Comparison of ENCODE assay signal across 9 cellular contexts in genomic region chr20:24991897-24992419, GRCh38. TPM values are rescaled to one million over a fixed set of nuclear protein-coding genes. Genes with fewer than 3 reads are reported as not detected.
A peak's percentile ranks its signal among the peaks of the same experiment; 100 is the strongest.
DNase-seq lines count a peak whose midpoint lies in the region; ATAC-seq, FAIRE-seq and TF ChIP-seq lines count a peak whose summit lies in the region.
"Had no signal": no experiment of that assay in that cellular context is flagged by ENCODE, and none has a peak within 500 bp of the region (broad histone marks: within the 10 kb centered on the region; RNA-seq: fewer than 3 reads in every experiment).

No MANE protein-coding gene starts in this region.

- H3K9ac ChIP-seq in subcutaneous abdominal adipose tissue (ENCODE audit: low read length in 5 of 5) = peak overlapping the region; percentile 48 to 98 (median 92)

- no peak for DNase-seq in activated CD4-positive, CD25-positive, alpha-beta regulatory T cell treated with anti-CD3 and anti-CD28 coated beads, Interleukin-2, amount 50 U/mL, for 72 hours
- DNase-seq in HEK293T (ENCODE audit: extremely low spot score) (peak; percentile 49), NAMALWA (ENCODE audit: low spot score) (peak; percentile 25), astrocyte of the spinal cord (ENCODE audit: low read depth, low spot score) (no peak), kidney epithelial cell (ENCODE audit: low read depth) (no peak), frontal cortex (ENCODE audit: low spot score in 2 of 2) (no peak)

- TF ChIP-seq CTCF in astrocyte of the spinal cord (IDR thresholded peaks at IDR 0.05; ENCODE audit: low read depth, low read length) = no peak
- TF ChIP-seq CTCF in kidney epithelial cell (IDR thresholded peaks at IDR 0.05; ENCODE audit: insufficient read depth, low read length, poor library complexity, severe bottlenecking) = no peak

- H3K9me3 ChIP-seq in subcutaneous abdominal adipose tissue (ENCODE audit: control insufficient read depth in 5 of 5, low read length in 5 of 5) = no peaks in the 10 kb centered on the region

- POLR2A ChIA-PET in HEK293T (lab: Yijun Ruan, JAX) = no interaction called here

- H3K27ac ChIP-seq in subcutaneous abdominal adipose tissue (ENCODE audit: low read depth, low read length) = peak overlapping the region; percentile 88

- in situ Hi-C loops in astrocyte of the spinal cord (cut with HindIII; ENCODE audit: low sequenced_read_pairs) = no loop called here

- peaks cover 0 to 71% (median 64%) of the 10 kb centered on the region in 5 donors for H3K4me1 ChIP-seq in subcutaneous abdominal adipose tissue (ENCODE audit: control insufficient read depth in 5 of 5, insufficient read depth in 5 of 5, low read length in 5 of 5)

- CTCF ChIA-PET in HEK293T (lab: Yijun Ruan, JAX) = no interaction called here

- H3K4me3 ChIP-seq in astrocyte of the spinal cord (ENCODE audit: low read depth, low read length) (peak overlapping the region; percentile 54), kidney epithelial cell (ENCODE audit: low read depth, low read length) (peak overlapping the region; percentile 98), subcutaneous abdominal adipose tissue (ENCODE audit: low read depth in 1 of 5, low read length in 5 of 5) (peak overlapping the region; percentile 91 to 96 (median 93))

- no peak for FAIRE-seq in frontal cortex (lab: Jason Lieb, UNC)

- H3K27me3 ChIP-seq in kidney epithelial cell (ENCODE audit: control insufficient read depth, insufficient read depth, low read length) (peaks cover 2% of the 10 kb centered on the region), subcutaneous abdominal adipose tissue (ENCODE audit: control insufficient read depth in 5 of 5, insufficient read depth in 4 of 5, low read length in 5 of 5) (peaks cover 0 to 4% (median 0%) of the 10 kb centered on the region in 5 donors)

- no peaks in the 10 kb centered on the region for H3K36me3 ChIP-seq in kidney epithelial cell (ENCODE audit: control insufficient read depth, insufficient read depth, low read length)
- H3K36me3 ChIP-seq in subcutaneous abdominal adipose tissue (ENCODE audit: control insufficient read depth in 5 of 5, insufficient read depth in 5 of 5, low read length in 5 of 5) = no peaks in the 10 kb centered on the region

- ATAC-seq in activated CD4-positive, CD25-positive, alpha-beta regulatory T cell treated with anti-CD3 and anti-CD28 coated beads, Interleukin-2, amount 50 U/mL, for 24 hours = peak; percentile 5

TF ChIP-seq in HEK293T, 16 proteins besides CTCF, POLR2A, EP300 and RAD21:
- TF ChIP-seq L3MBTL2 (conservative IDR thresholded peaks at IDR 0.05) (peak; percentile 19; the same call in 1 of the 2 replicates), NFRKB (IDR thresholded peaks at IDR 0.05) (no peak)

RNA-seq across cellular contexts. Expression of gene APMAP, which starts 0.6 kb away (rescaled TPM):
- total RNA-seq in kidney epithelial cell (92.9 and 98.8 TPM in 2 replicates), frontal cortex (73.4 TPM)

RNA-seq across cellular contexts. Expression of gene CST7, which starts 42.9 kb away (rescaled TPM):
- not detected in 2 replicates for total RNA-seq in kidney epithelial cell
- total RNA-seq in frontal cortex = not detected
- total RNA-seq: renal cortical epithelial cell had no signal

Comparison
In these comparisons a context has a peak if more than half of its experiments do, and no peak if none do; other contexts are left out.
1. DNase-seq: peak in HEK293T (single experiment) and NAMALWA (single experiment); none in activated CD4-positive, CD25-positive, alpha-beta regulatory T cell treated with anti-CD3 and anti-CD28 coated beads, Interleukin-2, amount 50 U/mL, for 72 hours (single experiment), astrocyte of the spinal cord (single experiment), kidney epithelial cell (single experiment) and frontal cortex (0 of 2).
2. Peak in every context shown above with its lines, with median percentiles within 50 percentile points of each other: H3K4me3 ChIP-seq.